Comparison of ENCODE assay signal across 9 cellular contexts in the genomic region with DNA sequence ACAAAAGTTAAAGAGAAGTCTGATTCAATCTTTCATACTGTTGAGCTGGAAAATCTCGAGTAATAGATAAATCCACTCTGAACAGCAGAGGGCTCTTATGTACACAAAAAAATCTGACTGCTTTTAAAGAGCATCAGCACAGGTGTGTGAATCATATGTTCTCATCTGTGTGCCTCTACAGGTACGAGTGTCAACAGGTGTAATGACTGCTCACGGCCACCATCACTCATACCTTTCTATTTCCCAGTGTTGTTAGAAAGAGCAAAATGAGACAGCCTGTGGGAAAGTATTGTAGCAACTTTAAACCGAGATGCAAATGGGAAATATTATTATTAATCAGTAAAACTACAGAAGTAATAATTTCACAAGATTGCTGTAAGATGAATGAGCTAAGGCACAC. TPM values are rescaled to one million over a fixed set of nuclear protein-coding genes. Genes with fewer than 3 reads are reported as not detected.
DNase-seq lines count a peak whose midpoint lies in the region; ATAC-seq and TF ChIP-seq lines count a peak whose summit lies in the region.
"Had no signal": no experiment of that assay in that cellular context is flagged by ENCODE, and none has a peak within 500 bp of the region (broad histone marks: within the 10 kb centered on the region; RNA-seq: fewer than 3 reads in every experiment).

No MANE protein-coding gene starts in this region.

- no TSS peak for BruUV-seq in HCT116 (replicated peaks; lab: Mats Ljungman, UMichigan)

- H3K27me3 Mint-ChIP-seq in neural progenitor cell (ENCODE audit: insufficient read depth, low read depth), result peaks cover 7% of the 10 kb centered on the region

- H3K79me2 ChIP-seq in HCT116 (ENCODE audit: insufficient read depth, low read length) (no peaks in the 10 kb centered on the region), neural progenitor cell (ENCODE audit: low read depth) (no peaks in the 10 kb centered on the region)

- H2AFZ ChIP-seq in HCT116 (ENCODE audit: low read depth, low read length, poor library complexity, severe bottlenecking), result no peak overlapping the region
- H2AFZ ChIP-seq in neural progenitor cell (replicated peaks), result no peak overlapping the region

- H3K27me3 ChIP-seq in HCT116 (ENCODE audit: insufficient read depth, low read length) (no peaks in the 10 kb centered on the region), adipocyte (replicated peaks; ENCODE audit: control insufficient read depth, insufficient read depth, low read length) (no peaks in the 10 kb centered on the region), neural progenitor cell (no peaks in the 10 kb centered on the region)
- H3K27me3 ChIP-seq: tibial artery had no signal

- peaks cover 11% of the 10 kb centered on the region for H3K4me1 Mint-ChIP-seq in neural progenitor cell

- no peak for TF ChIP-seq POLR2A in HCT116 (IDR thresholded peaks at IDR 0.05; ENCODE audit: borderline replicate concordance, extremely low read depth, insufficient read depth, insufficient read length)

- TF ChIP-seq CTCF in HCT116 (IDR thresholded peaks at IDR 0.05 in 2 of 3, conservative IDR thresholded peaks at IDR 0.05 in 1 of 3; ENCODE audit: borderline replicate concordance in 1 of 3, insufficient read depth in 1 of 3, low read depth in 2 of 3, low read length in 2 of 3) (peak; percentile 10 to 54 (median 26); a peak in 4 of 6 replicates), neural progenitor cell (IDR thresholded peaks at IDR 0.05) (peak; percentile 17)

- no peak overlapping the region for H3K4me2 ChIP-seq in HCT116 (ENCODE audit: low read length)
- no peak overlapping the region for H3K4me2 ChIP-seq in neural progenitor cell

- H3K4me3 ChIP-seq in HCT116 (replicated peaks in 1 of 2; ENCODE audit: low read depth in 1 of 2, low read length in 2 of 2) (no peak overlapping the region), adipocyte (ENCODE audit: low read length) (no peak overlapping the region), neural progenitor cell (no peak overlapping the region)
- H3K4me3 ChIP-seq: tibial artery had no signal

- H4K20me1 ChIP-seq in HCT116 (ENCODE audit: insufficient read depth) (no peaks in the 10 kb centered on the region), neural progenitor cell (ENCODE audit: low read depth) (no peaks in the 10 kb centered on the region)

- H3K9me3 ChIP-seq in HCT116 (ENCODE audit: control insufficient read depth in 1 of 2, insufficient read depth in 1 of 2, low read depth in 1 of 2, low read length in 2 of 2) (no peaks in the 10 kb centered on the region), adipocyte (ENCODE audit: control insufficient read depth, low read length) (no peaks in the 10 kb centered on the region), neural progenitor cell (ENCODE audit: low read depth) (no peaks in the 10 kb centered on the region)
- H3K9me3 ChIP-seq: tibial artery had no signal

- H3K27ac Mint-ChIP-seq in neural progenitor cell, result no peak overlapping the region

- H3K36me3 Mint-ChIP-seq in neural progenitor cell, result no peaks in the 10 kb centered on the region

- no peaks in the 10 kb centered on the region for H3F3A ChIP-seq in neural progenitor cell (ENCODE audit: low read depth)

- POLR2A ChIA-PET in HCT116 (lab: Charles Lee), result no interaction called here

- H3K4me1 ChIP-seq in HCT116 (ENCODE audit: control insufficient read depth in 1 of 2, insufficient read depth in 2 of 2, low read length in 2 of 2) (no peaks in the 10 kb centered on the region), adipocyte (ENCODE audit: control insufficient read depth, insufficient read depth, low read length) (peaks cover 12% of the 10 kb centered on the region), neural progenitor cell (no peaks in the 10 kb centered on the region)
- H3K4me1 ChIP-seq: tibial artery had no signal

- H3K9me3 Mint-ChIP-seq in neural progenitor cell, result peaks cover 2% of the 10 kb centered on the region

- no peak overlapping the region for H3K9ac ChIP-seq in HCT116 (ENCODE audit: low read length)
- no peak overlapping the region for H3K9ac ChIP-seq in adipocyte (ENCODE audit: low read length)
- H3K9ac ChIP-seq in neural progenitor cell, result no peak overlapping the region

- RAD21 ChIA-PET in HCT116 (lab: Charles Lee; ENCODE audit: low non-redundant PET in 1 of 2, low total read pairs in 2 of 2, uncharacterized antibody in 2 of 2, unreplicated experiment in 2 of 2), result interaction anchor here (0.5 to 1.2 kb wide), 2 partner anchors 477 to 820 kb away, joined by 4 to 7 read pairs; no protein-coding TSS in a partner anchor

- CTCF ChIA-PET in HCT116 (lab: Charles Lee), result interaction anchor here (0.7 to 2.5 kb wide), 8 partner anchors 9 to 820 kb away, joined by 3 to 19 read pairs (median 4); no protein-coding TSS in a partner anchor

- peak; percentile 52 for TF ChIP-seq RAD21 in HCT116 (IDR thresholded peaks at IDR 0.05; ENCODE audit: low read depth)

- ATAC-seq in HCT116, result peak; percentile 83
- no peak for ATAC-seq in GM18867 (IDR thresholded peaks at IDR 0.05; ENCODE audit: unreplicated experiment)
- ATAC-seq in HG02840 (IDR thresholded peaks at IDR 0.05; ENCODE audit: low FRiP score, unreplicated experiment), result no peak
- ATAC-seq in GM21528 (IDR thresholded peaks at IDR 0.05; ENCODE audit: low FRiP score, unreplicated experiment), result no peak
- no peak for ATAC-seq in HG02852 (IDR thresholded peaks at IDR 0.05; ENCODE audit: unreplicated experiment)

- no peaks in the 10 kb centered on the region for H3K9me2 ChIP-seq in HCT116 (ENCODE audit: insufficient read depth)

- H3K27ac ChIP-seq in HCT116 (ENCODE audit: low read depth, low read length) (no peak overlapping the region), neural progenitor cell (no peak overlapping the region)
- H3K27ac ChIP-seq: tibial artery had no signal

- no peak overlapping the region for H3K4me3 Mint-ChIP-seq in neural progenitor cell

- DNase-seq in HCT116 (ENCODE audit: low read depth, low spot score) (peak; percentile 47), NCI-H2029 (lab: John Stamatoyannopoulos, UW) (peak; percentile 72), adipocyte (ENCODE audit: low read depth) (peak; percentile 19), neural progenitor cell (ENCODE audit: low spot score) (no peak)

- intact Hi-C loops in HCT116 (cut with micrococcal nuclease), result loop anchor here (2.0 kb wide), 1 partner anchor 820 kb away; no protein-coding TSS in a partner anchor

- H3K36me3 ChIP-seq in HCT116 (ENCODE audit: control insufficient read depth in 1 of 2, insufficient read depth in 2 of 2, low read length in 2 of 2), result no peaks in the 10 kb centered on the region
- H3K36me3 ChIP-seq in adipocyte (ENCODE audit: control insufficient read depth, insufficient read depth, low read length, severe bottlenecking), result no peaks in the 10 kb centered on the region
- no peaks in the 10 kb centered on the region for H3K36me3 ChIP-seq in neural progenitor cell
- H3K36me3 ChIP-seq: tibial artery had no signal

TF ChIP-seq in HCT116, 20 proteins besides CTCF, POLR2A, EP300 and RAD21:
- no peak for TF ChIP-seq CEBPB (IDR thresholded peaks at IDR 0.05; ENCODE audit: low read depth)
- TF ChIP-seq, protein P1, sequence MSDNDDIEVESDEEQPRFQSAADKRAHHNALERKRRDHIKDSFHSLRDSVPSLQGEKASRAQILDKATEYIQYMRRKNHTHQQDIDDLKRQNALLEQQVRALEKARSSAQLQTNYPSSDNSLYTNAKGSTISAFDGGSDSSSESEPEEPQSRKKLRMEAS (IDR thresholded peaks at IDR 0.05), result peak; percentile 25; the same call in 1 of the 2 replicates

RNA-seq across cellular contexts. Expression of a gene that starts 49.0 kb away (rescaled TPM):
- total RNA-seq in HCT116 (2021; ENCODE audit: unreplicated experiment) (31.1 TPM), neural progenitor cell (ENCODE audit: low replicate concordance) (27.0 and 31.9 TPM in 2 replicates)
- polyA plus RNA-seq in HCT116 (2012), result 15.1 and 17.5 TPM in 2 replicates
